Comparison of ENCODE assay signal across 14 cellular contexts in genomic region chr4:3330682-3331081, GRCh38. TPM values are rescaled to one million over a fixed set of nuclear protein-coding genes. Genes with fewer than 3 reads are reported as not detected.
A peak's percentile ranks its signal among the peaks of the same experiment; 100 is the strongest.
DNase-seq lines count a peak whose midpoint lies in the region; ATAC-seq and TF ChIP-seq lines count a peak whose summit lies in the region.
"Had no signal": no experiment of that assay in that cellular context is flagged by ENCODE, and none has a peak within 500 bp of the region (broad histone marks: within the 10 kb centered on the region; RNA-seq: fewer than 3 reads in every experiment).

No MANE protein-coding gene starts in this region.

- TF ChIP-seq EP300 in stomach (IDR thresholded peaks at IDR 0.05), result no peak

- ATAC-seq in left ventricle myocardium superior (peak; percentile 35), GM18520 (IDR thresholded peaks at IDR 0.05; ENCODE audit: unreplicated experiment) (no peak), HG03135 (IDR thresholded peaks at IDR 0.05; ENCODE audit: unreplicated experiment) (no peak)

- H3K27me3 ChIP-seq in stomach, result no peaks in the 10 kb centered on the region

- H3K9me3 ChIP-seq in stomach, result no peaks in the 10 kb centered on the region

- H3K4me1 ChIP-seq in stomach, result no peaks in the 10 kb centered on the region

- TF ChIP-seq POLR2A in stomach (IDR thresholded peaks at IDR 0.05), result no peak

- 78 to 87% (median 84%) methylated on average over 3 of the region's 3 CpGs for WGBS in stomach, 5 donors

- no peak overlapping the region for H3K4me3 ChIP-seq in stomach

- intact Hi-C loops in left ventricle myocardium superior (cut with micrococcal nuclease), result no loop called here
- intact Hi-C loops in stomach (cut with DNase I; ENCODE audit: low total_unique reads), result no loop called here

- H3K36me3 ChIP-seq in stomach, result no peaks in the 10 kb centered on the region

- TF ChIP-seq CTCF in stomach (IDR thresholded peaks at IDR 0.05), result no peak

- H3K27ac ChIP-seq in stomach, result no peak overlapping the region

- DNase-seq in activated CD8-positive, alpha-beta memory T cell treated with anti-CD3 and anti-CD28 coated beads for 24 hours, result peak; percentile 41
- no peak for DNase-seq in activated CD8-positive, alpha-beta memory T cell treated with anti-CD3 and anti-CD28 coated beads, Interleukin-2, amount 50 U/mL, for 4 hours
- DNase-seq in SIG-M5 (lab: John Stamatoyannopoulos, UW), result peak; percentile 55
- DNase-seq in left ventricle myocardium superior, result no peak
- DNase-seq in stomach, result peak; percentile 11
- no peak for DNase-seq in middle frontal gyrus (ENCODE audit: extremely low spot score, low spot score)
- DNase-seq: activated CD4-positive, CD25-positive, alpha-beta regulatory T cell; activated naive CD4-positive, alpha-beta T cell; C1 segment of cervical spinal cord; MM.1S; NCI-H2029; NCI-H446 had no signal

RNA-seq across cellular contexts. Expression of gene RGS12, which starts 37.9 kb away (rescaled TPM):
- total RNA-seq in left ventricle myocardium superior, result 14.6 TPM
- total RNA-seq in stomach, result 10 to 100 TPM in 2 of 5 donors, 1 to 10 TPM in 3; 3.5 to 51.8 (median 9.0) TPM
- polyA plus RNA-seq in stomach, result 10 to 100 TPM; 18.9 to 35.2 (median 20.5) TPM

Comparison
In these comparisons a context has a peak if more than half of its experiments do, and no peak if none do; other contexts are left out.
1. DNase-seq: peak in activated CD8-positive, alpha-beta memory T cell treated with anti-CD3 and anti-CD28 coated beads for 24 hours (single experiment), SIG-M5 (single experiment) and stomach (single experiment); none in activated CD8-positive, alpha-beta memory T cell treated with anti-CD3 and anti-CD28 coated beads, Interleukin-2, amount 50 U/mL, for 4 hours (single experiment), left ventricle myocardium superior (single experiment) and middle frontal gyrus (single experiment).